ENCODE assay signal across 10 cellular contexts in genomic region chr4:1244081-1244977, GRCh38. TPM values are rescaled to one million over a fixed set of nuclear protein-coding genes. Genes with fewer than 3 reads are reported as not detected.
A peak's percentile ranks its signal among the peaks of the same experiment; 100 is the strongest.
DNase-seq lines count a peak whose midpoint lies in the region; ATAC-seq and TF ChIP-seq lines count a peak whose summit lies in the region.
"Had no signal": no experiment of that assay in that cellular context is flagged by ENCODE, and none has a peak within 500 bp of the region (broad histone marks: within the 10 kb centered on the region; RNA-seq: fewer than 3 reads in every experiment).

No MANE protein-coding gene starts in this region.

- intact Hi-C loops in adrenal gland (cut with DNase I) = no loop called here
- intact Hi-C loops in right lobe of liver (cut with DNase I) = loop anchor here in 1 of 2 donors (10.0 kb wide), 2 partner anchors 80 to 110 kb away; no protein-coding TSS in a partner anchor

- no peaks in the 10 kb centered on the region for H3K9me3 Mint-ChIP-seq in activated naive CD4-positive, alpha-beta T cell treated with anti-CD3 and anti-CD28 coated beads, Interleukin-2, amount 50 U/mL, for 72 hours

- WGBS in adrenal gland, 4 donors = 70 to 90% (median 81%) methylated on average over 12 to 33 of the region's 33 CpGs
- 37% methylated on average over 12 of the region's 33 CpGs for WGBS in right lobe of liver (ENCODE audit: insufficient coverage, low coverage, low lambda C conversion rate, missing lambda C conversion rate)
- WGBS in upper lobe of left lung, 2 donors = 77 to 81% methylated on average over 21 to 25 of the region's 33 CpGs

- peak overlapping the region in 1 of 5 donors; percentile 44 for H3K27ac ChIP-seq in adrenal gland
- H3K27ac ChIP-seq in right lobe of liver = no peak overlapping the region
- H3K27ac ChIP-seq in upper lobe of left lung = peak overlapping the region in 2 of 4 donors; percentile 95 to 96

- peaks cover 0 to 9% of the 10 kb centered on the region in 2 donors for H3K36me3 Mint-ChIP-seq in activated naive CD4-positive, alpha-beta T cell treated with anti-CD3 and anti-CD28 coated beads, Interleukin-2, amount 50 U/mL, for 72 hours

- H3K4me3 ChIP-seq in adrenal gland = no peak overlapping the region
- no peak overlapping the region for H3K4me3 ChIP-seq in right lobe of liver
- no peak overlapping the region for H3K4me3 ChIP-seq in upper lobe of left lung

- TF ChIP-seq CTCF in adrenal gland (IDR thresholded peaks at IDR 0.05) = no peak
- TF ChIP-seq CTCF in right lobe of liver (IDR thresholded peaks at IDR 0.05) = no peak
- TF ChIP-seq CTCF in upper lobe of left lung (IDR thresholded peaks at IDR 0.05) = no peak

- H3K36me3 ChIP-seq in adrenal gland (replicated peaks in 1 of 2) (peaks cover 0 to 14% of the 10 kb centered on the region in 2 donors), right lobe of liver (peaks cover 0 to 13% (median 3%) of the 10 kb centered on the region in 4 donors), upper lobe of left lung (peaks cover 8 to 23% (median 17%) of the 10 kb centered on the region in 4 donors)

- peak overlapping the region; percentile 44 to 81 for H3K27ac Mint-ChIP-seq in activated naive CD4-positive, alpha-beta T cell treated with anti-CD3 and anti-CD28 coated beads, Interleukin-2, amount 50 U/mL, for 72 hours

- H3K27me3 ChIP-seq in adrenal gland (no peaks in the 10 kb centered on the region), right lobe of liver (no peaks in the 10 kb centered on the region), upper lobe of left lung (no peaks in the 10 kb centered on the region)

- DNase-seq in activated naive CD4-positive, alpha-beta T cell treated with anti-CD3 and anti-CD28 coated beads, Interleukin-2, amount 50 U/mL, for 72 hours (ENCODE audit: low spot score in 2 of 2) = no peak
- DNase-seq in activated naive CD4-positive, alpha-beta T cell (lab: John Stamatoyannopoulos, UW) = no peak
- DNase-seq in adrenal gland (peak in 5 of 7 donors; percentile 17 to 51 (median 27)), right lobe of liver (peak; percentile 58 to 73 (median 72)), upper lobe of left lung (peak; percentile 25 to 82), Kasumi-1 (lab: John Stamatoyannopoulos, UW) (no peak)
- DNase-seq: NCI-H1105; stimulated activated naive CD4-positive, alpha-beta T cell had no signal

- H3K9me3 ChIP-seq in adrenal gland (replicated peaks in 1 of 3) = no peaks in the 10 kb centered on the region
- H3K9me3 ChIP-seq in right lobe of liver = no peaks in the 10 kb centered on the region
- no peaks in the 10 kb centered on the region for H3K9me3 ChIP-seq in upper lobe of left lung

- TF ChIP-seq POLR2A in adrenal gland (IDR thresholded peaks at IDR 0.05) (no peak), right lobe of liver (IDR thresholded peaks at IDR 0.05) (no peak), upper lobe of left lung (IDR thresholded peaks at IDR 0.05) (no peak)

- no peak for TF ChIP-seq EP300 in upper lobe of left lung (IDR thresholded peaks at IDR 0.05)

- no peak for ATAC-seq in activated naive CD4-positive, alpha-beta T cell treated with anti-CD3 and anti-CD28 coated beads, Interleukin-2, amount 50 U/mL, for 72 hours
- peak in 3 of 4 donors; percentile 9 to 16 (median 15) for ATAC-seq in right lobe of liver
- ATAC-seq in upper lobe of left lung (ENCODE audit: low FRiP score in 2 of 2) = no peak
- ATAC-seq in GM18870 (IDR thresholded peaks at IDR 0.05; ENCODE audit: unreplicated experiment) = no peak
- ATAC-seq in HG03354 (IDR thresholded peaks at IDR 0.05; ENCODE audit: poor library complexity, severe bottlenecking, unreplicated experiment) = no peak

- H3K4me1 ChIP-seq in adrenal gland (replicated peaks in 1 of 2) = peaks cover 17 to 59% of the 10 kb centered on the region in 2 donors
- H3K4me1 ChIP-seq in right lobe of liver = peaks cover 0 to 57% (median 33%) of the 10 kb centered on the region in 4 donors
- H3K4me1 ChIP-seq in upper lobe of left lung = peaks cover 56 to 60% (median 58%) of the 10 kb centered on the region in 4 donors

RNA-seq across cellular contexts. Expression of gene CTBP1, which starts 4.6 kb away (rescaled TPM):
- 100 to 1,000 TPM in 1 of 2 donors, 10 to 100 TPM in 1; 74.7 to 177 TPM for total RNA-seq in activated naive CD4-positive, alpha-beta T cell treated with anti-CD3 and anti-CD28 coated beads, Interleukin-2, amount 50 U/mL, for 72 hours
- total RNA-seq in adrenal gland (100 to 1,000 TPM; 143 to 293 (median 169) TPM), right lobe of liver (10 to 100 TPM; 74.8 to 85.5 (median 79.4) TPM), upper lobe of left lung (100 to 1,000 TPM; 142 to 483 (median 213) TPM)
- 100 to 1,000 TPM in 2 of 3 donors, 10 to 100 TPM in 1; 45.7 to 172 (median 145) TPM for polyA plus RNA-seq in adrenal gland

RNA-seq across cellular contexts. Expression of gene MAEA, which starts 45.4 kb away (rescaled TPM):
- total RNA-seq in activated naive CD4-positive, alpha-beta T cell treated with anti-CD3 and anti-CD28 coated beads, Interleukin-2, amount 50 U/mL, for 72 hours = 10 to 100 TPM; 42.8 to 50.1 TPM
- total RNA-seq in adrenal gland = 10 to 100 TPM; 60.2 to 96.8 (median 79.2) TPM
- 100 to 1,000 TPM in 1 of 3 donors, 10 to 100 TPM in 2; 35.6 to 103 (median 70.3) TPM for polyA plus RNA-seq in adrenal gland
- 10 to 100 TPM; 24.3 to 42.0 (median 27.9) TPM for total RNA-seq in right lobe of liver
- 100 to 1,000 TPM in 1 of 6 donors, 10 to 100 TPM in 5; 58.5 to 289 (median 73.0) TPM for total RNA-seq in upper lobe of left lung

Comparison
In these comparisons a context has a peak if more than half of its experiments do, and no peak if none do; other contexts are left out.
1. ATAC-seq: peak in right lobe of liver (3 of 4); none in activated naive CD4-positive, alpha-beta T cell treated with anti-CD3 and anti-CD28 coated beads, Interleukin-2, amount 50 U/mL, for 72 hours (0 of 2), upper lobe of left lung (0 of 2), GM18870 (single experiment) and HG03354 (single experiment).
2. DNase-seq: peak in adrenal gland (5 of 7), right lobe of liver (3 of 3) and upper lobe of left lung (2 of 2); none in activated naive CD4-positive, alpha-beta T cell treated with anti-CD3 and anti-CD28 coated beads, Interleukin-2, amount 50 U/mL, for 72 hours (0 of 2), activated naive CD4-positive, alpha-beta T cell (0 of 4) and Kasumi-1 (0 of 2).